Comparison of ENCODE assay signal across 33 cellular contexts in the genomic region with DNA sequence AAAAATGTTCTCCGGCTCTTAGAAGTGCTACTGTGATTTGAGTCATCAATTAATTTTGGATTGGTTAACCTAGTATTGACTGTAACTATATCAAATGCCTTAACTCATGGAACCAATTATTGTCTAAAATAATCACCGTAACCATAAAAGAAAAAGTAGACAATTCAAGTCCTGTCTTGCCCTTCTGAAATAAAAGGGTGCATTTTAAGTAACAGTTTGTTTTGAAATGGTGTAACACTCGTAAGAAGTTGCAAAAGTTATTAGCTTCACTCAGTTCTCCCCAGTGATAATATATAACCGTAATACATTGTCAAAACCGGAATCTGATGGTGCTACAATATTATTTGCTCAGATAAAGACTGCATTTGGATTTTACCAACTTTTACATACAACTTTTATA.
"Had no signal": no experiment of that assay in that cellular context is flagged by ENCODE, and none has a peak within 500 bp of the region (broad histone marks: within the 10 kb centered on the region; RNA-seq: fewer than 3 reads in every experiment).

No MANE protein-coding gene starts in this region.

- H3K27me3 ChIP-seq: brain microvascular endothelial cell, cardiac muscle cell, colonic mucosa, esophagus muscularis mucosa, foreskin keratinocyte, gastrocnemius medialis, heart left ventricle had no signal

- H3K36me3 ChIP-seq: brain microvascular endothelial cell, cardiac muscle cell, colonic mucosa, esophagus muscularis mucosa, gastrocnemius medialis, heart left ventricle, WERI-Rb-1 had no signal

- FAIRE-seq: astrocyte, endometrium, endothelial cell of umbilical vein had no signal

- H3K9me3 ChIP-seq: colonic mucosa, gastrocnemius medialis had no signal

- ATAC-seq: activated CD4-positive, CD25-positive, alpha-beta regulatory T cell treated with anti-CD3 and anti-CD28 coated beads, Interleukin-2, amount 50 U/mL, for 24 hours; activated CD8-positive, alpha-beta T cell treated with anti-CD3 and anti-CD28 coated beads for 36 hours; activated T-cell treated with anti-CD3 and anti-CD28 coated beads, Interleukin-2, amount 50 U/mL, for 4 hours; activated T-helper 17 cell treated with anti-CD3 and anti-CD28 coated beads, Interleukin-2, amount 50 U/mL, for 72 hours; foreskin keratinocyte; gastrocnemius medialis; heart left ventricle; T-helper 17 cell had no signal

- DNase-seq: activated B cell treated with CpG ODN at 0.5 μM for 24 hours; activated CD4-positive, alpha-beta T cell treated with anti-CD3 and anti-CD28 coated beads for 48 hours; activated CD4-positive, alpha-beta T cell treated with anti-CD3 and anti-CD28 coated beads, Interleukin-2, amount 50 U/mL, for 1 hour; activated CD4-positive, alpha-beta T cell treated with anti-CD3 and anti-CD28 coated beads, Interleukin-2, amount 50 U/mL, for 48 hours; activated CD8-positive, alpha-beta memory T cell treated with anti-CD3 and anti-CD28 coated beads for 24 hours; activated CD8-positive, alpha-beta T cell treated with anti-CD3 and anti-CD28 coated beads for 36 hours; activated effector memory CD4-positive, alpha-beta T cell treated with Interleukin-2 at 50 U/mL for 16 hours; activated gamma-delta T cell treated with Interleukin-2 at 50 U/mL for 16 hours; activated naive CD4-positive, alpha-beta T cell treated with anti-CD3 and anti-CD28 coated beads, Interleukin-2, amount 50 U/mL, for 16 hours; activated naive CD4-positive, alpha-beta T cell treated with Interleukin-2 at 50 U/mL for 16 hours; activated T-cell treated with anti-CD3 and anti-CD28 coated beads, Interleukin-2, amount 50 U/mL, for 4 hours; amniotic stem cell; anterior cingulate cortex; brain microvascular endothelial cell; central memory CD4-positive, alpha-beta T cell; cerebellar nuclear complex; colonic mucosa; effector CD8-positive, alpha-beta T cell; erythroblast; gastrocnemius medialis; glutamatergic neuron; heart left ventricle; T-helper 17 cell; T1000; WERI-Rb-1 had no signal

- H3K27ac ChIP-seq: brain microvascular endothelial cell, cardiac muscle cell, colonic mucosa, esophagus muscularis mucosa, foreskin keratinocyte, gastrocnemius medialis, heart left ventricle, WERI-Rb-1 had no signal

- H3K4me1 ChIP-seq: colonic mucosa, esophagus muscularis mucosa, foreskin keratinocyte, gastrocnemius medialis, heart left ventricle had no signal

- H3K4me3 ChIP-seq: cardiac muscle cell, colonic mucosa, esophagus muscularis mucosa, gastrocnemius medialis, heart left ventricle had no signal
